1 cellular context compared by ENCODE assay signal in the genomic region with DNA sequence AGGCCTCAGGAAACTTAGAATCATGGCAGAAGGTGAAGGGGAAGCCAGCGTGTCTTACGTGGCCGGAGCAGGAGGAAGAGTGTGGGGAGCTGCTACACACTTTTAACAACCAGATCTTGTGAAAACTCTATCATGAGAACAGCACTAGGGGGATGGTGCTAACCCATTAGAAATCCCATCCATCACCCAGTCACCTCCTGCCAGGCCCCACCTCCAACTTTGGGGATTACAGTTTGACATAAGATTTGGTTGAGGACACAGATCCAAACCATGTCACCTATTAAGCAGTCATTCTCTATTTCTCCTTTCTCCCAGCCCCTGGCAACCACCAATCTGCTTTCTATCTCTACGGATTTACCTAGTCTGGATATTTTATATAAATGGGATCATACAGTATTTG.
TF ChIP-seq lines count a peak whose summit lies in the region.

No MANE protein-coding gene starts in this region.

TF ChIP-seq in SK-N-SH, 30 proteins besides CTCF, POLR2A, EP300 and RAD21 (continued from another document):
- TF ChIP-seq, protein P1, sequence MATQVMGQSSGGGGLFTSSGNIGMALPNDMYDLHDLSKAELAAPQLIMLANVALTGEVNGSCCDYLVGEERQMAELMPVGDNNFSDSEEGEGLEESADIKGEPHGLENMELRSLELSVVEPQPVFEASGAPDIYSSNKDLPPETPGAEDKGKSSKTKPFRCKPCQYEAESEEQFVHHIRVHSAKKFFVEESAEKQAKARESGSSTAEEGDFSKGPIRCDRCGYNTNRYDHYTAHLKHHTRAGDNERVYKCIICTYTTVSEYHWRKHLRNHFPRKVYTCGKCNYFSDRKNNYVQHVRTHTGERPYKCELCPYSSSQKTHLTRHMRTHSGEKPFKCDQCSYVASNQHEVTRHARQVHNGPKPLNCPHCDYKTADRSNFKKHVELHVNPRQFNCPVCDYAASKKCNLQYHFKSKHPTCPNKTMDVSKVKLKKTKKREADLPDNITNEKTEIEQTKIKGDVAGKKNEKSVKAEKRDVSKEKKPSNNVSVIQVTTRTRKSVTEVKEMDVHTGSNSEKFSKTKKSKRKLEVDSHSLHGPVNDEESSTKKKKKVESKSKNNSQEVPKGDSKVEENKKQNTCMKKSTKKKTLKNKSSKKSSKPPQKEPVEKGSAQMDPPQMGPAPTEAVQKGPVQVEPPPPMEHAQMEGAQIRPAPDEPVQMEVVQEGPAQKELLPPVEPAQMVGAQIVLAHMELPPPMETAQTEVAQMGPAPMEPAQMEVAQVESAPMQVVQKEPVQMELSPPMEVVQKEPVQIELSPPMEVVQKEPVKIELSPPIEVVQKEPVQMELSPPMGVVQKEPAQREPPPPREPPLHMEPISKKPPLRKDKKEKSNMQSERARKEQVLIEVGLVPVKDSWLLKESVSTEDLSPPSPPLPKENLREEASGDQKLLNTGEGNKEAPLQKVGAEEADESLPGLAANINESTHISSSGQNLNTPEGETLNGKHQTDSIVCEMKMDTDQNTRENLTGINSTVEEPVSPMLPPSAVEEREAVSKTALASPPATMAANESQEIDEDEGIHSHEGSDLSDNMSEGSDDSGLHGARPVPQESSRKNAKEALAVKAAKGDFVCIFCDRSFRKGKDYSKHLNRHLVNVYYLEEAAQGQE (IDR thresholded peaks at IDR 0.05; ENCODE audit: low read depth, low read length), result no peak
- TF ChIP-seq EZH2phosphoT487 (IDR thresholded peaks at IDR 0.05; ENCODE audit: borderline replicate concordance, low read depth) (no peak), FOSL2 (IDR thresholded peaks at IDR 0.05; ENCODE audit: borderline replicate concordance, low read depth) (no peak), SMC3 (IDR thresholded peaks at IDR 0.05; ENCODE audit: low read depth, low read length) (no peak)
- TF ChIP-seq, protein P2, sequence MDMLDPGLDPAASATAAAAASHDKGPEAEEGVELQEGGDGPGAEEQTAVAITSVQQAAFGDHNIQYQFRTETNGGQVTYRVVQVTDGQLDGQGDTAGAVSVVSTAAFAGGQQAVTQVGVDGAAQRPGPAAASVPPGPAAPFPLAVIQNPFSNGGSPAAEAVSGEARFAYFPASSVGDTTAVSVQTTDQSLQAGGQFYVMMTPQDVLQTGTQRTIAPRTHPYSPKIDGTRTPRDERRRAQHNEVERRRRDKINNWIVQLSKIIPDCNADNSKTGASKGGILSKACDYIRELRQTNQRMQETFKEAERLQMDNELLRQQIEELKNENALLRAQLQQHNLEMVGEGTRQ (IDR thresholded peaks at IDR 0.05; ENCODE audit: borderline replicate concordance, low read depth, low read length), result no peak
- TF ChIP-seq, protein P3, sequence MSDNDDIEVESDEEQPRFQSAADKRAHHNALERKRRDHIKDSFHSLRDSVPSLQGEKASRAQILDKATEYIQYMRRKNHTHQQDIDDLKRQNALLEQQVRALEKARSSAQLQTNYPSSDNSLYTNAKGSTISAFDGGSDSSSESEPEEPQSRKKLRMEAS (IDR thresholded peaks at IDR 0.05; ENCODE audit: low read depth), result no peak
TF ChIP-seq in SK-N-SH: peak in this region for 0.
